Comparison of ENCODE assay signal across 1 cellular context in genomic region chr14:55377236-55377635, GRCh38.
TF ChIP-seq lines count a peak whose summit lies in the region.

No MANE protein-coding gene starts in this region.

TF ChIP-seq in H1, 55 proteins besides CTCF, POLR2A, EP300 and RAD21:
- TF ChIP-seq ASH2L (IDR thresholded peaks at IDR 0.05; ENCODE audit: low read length) (no peak), SP2 (IDR thresholded peaks at IDR 0.05; ENCODE audit: low read length) (no peak), YY1 (IDR thresholded peaks at IDR 0.05; ENCODE audit: low read depth, low read length) (no peak), USF2 (IDR thresholded peaks at IDR 0.05; ENCODE audit: low read length) (no peak)
